In the genomic region with DNA sequence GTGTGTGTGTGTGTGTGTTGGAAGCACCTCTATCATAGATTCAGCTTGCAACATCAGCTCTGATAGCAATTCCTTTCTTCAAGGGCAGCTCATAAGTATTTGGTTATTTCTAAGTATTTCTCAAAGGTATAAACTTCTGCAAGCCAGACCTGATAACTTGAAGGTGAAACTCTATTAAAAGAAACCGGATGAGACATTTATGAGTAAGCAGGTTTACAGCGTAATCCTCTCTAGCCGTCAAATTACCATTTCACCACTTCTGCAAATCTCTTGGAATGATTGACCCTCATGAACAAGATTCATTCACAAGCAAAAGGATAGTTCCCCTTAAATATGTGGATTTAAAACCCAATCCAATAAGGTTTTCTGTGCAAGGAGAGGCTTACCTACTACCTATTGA, we compare ENCODE assay signal across 21 cellular contexts.
DNase-seq lines count a peak whose midpoint lies in the region; ATAC-seq lines count a peak whose summit lies in the region.
"Had no signal": no experiment of that assay in that cellular context is flagged by ENCODE, and none has a peak within 500 bp of the region (broad histone marks: within the 10 kb centered on the region; RNA-seq: fewer than 3 reads in every experiment).

No MANE protein-coding gene starts in this region.

- ATAC-seq in GM18498 (IDR thresholded peaks at IDR 0.05; ENCODE audit: unreplicated experiment) (peak; percentile 42), GM19467 (IDR thresholded peaks at IDR 0.05; ENCODE audit: unreplicated experiment) (peak; percentile 49), HG03066 (IDR thresholded peaks at IDR 0.05; ENCODE audit: low read depth, unreplicated experiment) (peak; percentile 44), GM18520 (IDR thresholded peaks at IDR 0.05; ENCODE audit: unreplicated experiment) (no peak), GM18868 (IDR thresholded peaks at IDR 0.05; ENCODE audit: unreplicated experiment) (no peak)

- peak; percentile 42 to 90 for DNase-seq in NOMO-1 (lab: John Stamatoyannopoulos, UW; ENCODE audit: unreplicated experiment in 2 of 2)
- DNase-seq in SIG-M5 treated with dmso at 0.1 percent for 504 hours (lab: John Stamatoyannopoulos, UW; ENCODE audit: unreplicated experiment), result no peak
- DNase-seq in HCEC 1CT, result no peak
- DNase-seq: activated CD4-positive, alpha-beta T cell treated with anti-CD3 and anti-CD28 coated beads for 1 hour; CD4-positive, CD25-positive, alpha-beta regulatory T cell; DMS79; KG1; kidney glomerular epithelial cell; NCI-H1092 treated with DMSO at 0.1 percent for 48 hours; NCI-H2171; NCI-H69; nephron progenitor cell; SK-N-SH; spleen; stimulated activated CD8-positive, alpha-beta memory T cell treated with anti-CD3 and anti-CD28 coated beads, Interleukin-4, amount 100 ng/mL, for 48 hours; uterus had no signal

Comparison
In these comparisons a context has a peak if more than half of its experiments do, and no peak if none do; other contexts are left out.
1. ATAC-seq: peak in GM18498 (single experiment), GM19467 (single experiment) and HG03066 (single experiment); none in GM18520 (single experiment) and GM18868 (single experiment).
2. DNase-seq: peak in NOMO-1 (2 of 2); none in SIG-M5 treated with dmso at 0.1 percent for 504 hours (single experiment) and HCEC 1CT (single experiment).